ENCODE assay signal across 18 cellular contexts in the genomic region with DNA sequence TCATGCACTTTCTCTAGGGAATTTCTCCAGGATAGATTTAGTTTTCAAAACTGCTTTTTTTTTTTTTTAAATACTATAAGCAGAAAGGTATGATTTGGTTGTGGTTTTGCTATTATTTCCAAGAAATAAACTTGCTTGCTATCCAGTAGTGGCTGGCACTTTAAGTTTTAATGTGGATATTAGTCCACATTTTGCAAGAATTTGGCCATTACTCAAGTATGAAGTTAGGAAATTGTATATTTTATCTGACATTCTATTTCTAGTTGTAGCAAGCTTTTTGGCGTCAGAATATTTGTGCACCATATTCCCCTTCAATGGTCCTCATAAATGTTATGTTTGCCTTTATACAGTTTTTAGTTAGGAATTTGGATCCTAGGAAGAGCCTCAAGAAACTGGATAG.
A peak's percentile ranks its signal among the peaks of the same experiment; 100 is the strongest.
DNase-seq lines count a peak whose midpoint lies in the region; ATAC-seq, FAIRE-seq and TF ChIP-seq lines count a peak whose summit lies in the region.
"Had no signal": no experiment of that assay in that cellular context is flagged by ENCODE, and none has a peak within 500 bp of the region (broad histone marks: within the 10 kb centered on the region; RNA-seq: fewer than 3 reads in every experiment).

No MANE protein-coding gene starts in this region.

- H3K4me3 ChIP-seq in choroid plexus epithelial cell (ENCODE audit: low read depth, low read length) (no peak overlapping the region), fibroblast of pulmonary artery (replicated peaks; ENCODE audit: low read depth, low read length) (no peak overlapping the region)
- H3K4me3 ChIP-seq: BLaER1, GM23248, K562 had no signal

- peak overlapping the region; percentile 10 for H3K27ac Mint-ChIP-seq in stimulated activated naive CD8-positive, alpha-beta T cell treated with anti-CD3 and anti-CD28 coated beads, Interleukin-15, Interleukin-2, amounts not matched to agents 100 ng/mL and 50 ng/mL, for 24 hours
- no peak overlapping the region for H3K27ac Mint-ChIP-seq in stimulated activated naive CD8-positive, alpha-beta T cell treated with anti-CD3 and anti-CD28 coated beads, Interleukin-15, amount 100 ng/mL, for 72 hours
- H3K27ac Mint-ChIP-seq: CD14-positive monocyte; CD8-positive, alpha-beta T cell had no signal

- no peak for ATAC-seq in stimulated activated naive CD8-positive, alpha-beta T cell treated with anti-CD3 and anti-CD28 coated beads, Interleukin-15, amount 100 ng/mL, for 72 hours
- ATAC-seq in GM21717 (IDR thresholded peaks at IDR 0.05; ENCODE audit: unreplicated experiment) = no peak
- ATAC-seq: CD8-positive, alpha-beta T cell; K562 had no signal

- no peak for FAIRE-seq in GM12891 (lab: Jason Lieb, UNC)
- FAIRE-seq: GM19239, H54, K562 had no signal

- no peak for TF ChIP-seq POLR2A in GM12891 (IDR thresholded peaks at IDR 0.05; ENCODE audit: low read depth, low read length)

- no peaks in the 10 kb centered on the region for H3K27me3 Mint-ChIP-seq in stimulated activated naive CD8-positive, alpha-beta T cell treated with anti-CD3 and anti-CD28 coated beads, Interleukin-15, Interleukin-2, amounts not matched to agents 100 ng/mL and 50 ng/mL, for 24 hours
- no peaks in the 10 kb centered on the region for H3K27me3 Mint-ChIP-seq in stimulated activated naive CD8-positive, alpha-beta T cell treated with anti-CD3 and anti-CD28 coated beads, Interleukin-15, amount 100 ng/mL, for 72 hours

- TF ChIP-seq CTCF in choroid plexus epithelial cell (conservative IDR thresholded peaks at IDR 0.05; ENCODE audit: low read depth, low read length) (no peak), fibroblast of pulmonary artery (IDR thresholded peaks at IDR 0.05; ENCODE audit: low read length, missing control alignments) (no peak)

- no peaks in the 10 kb centered on the region for H3K36me3 Mint-ChIP-seq in stimulated activated naive CD8-positive, alpha-beta T cell treated with anti-CD3 and anti-CD28 coated beads, Interleukin-15, Interleukin-2, amounts not matched to agents 100 ng/mL and 50 ng/mL, for 24 hours (ENCODE audit: low read depth)
- H3K36me3 Mint-ChIP-seq: CD14-positive monocyte; CD8-positive, alpha-beta T cell had no signal

- H3K4me3 Mint-ChIP-seq in stimulated activated naive CD8-positive, alpha-beta T cell treated with anti-CD3 and anti-CD28 coated beads, Interleukin-15, Interleukin-2, amounts not matched to agents 100 ng/mL and 50 ng/mL, for 24 hours = no peak overlapping the region
- H3K4me3 Mint-ChIP-seq in stimulated activated naive CD8-positive, alpha-beta T cell treated with anti-CD3 and anti-CD28 coated beads, Interleukin-15, amount 100 ng/mL, for 72 hours = no peak overlapping the region
- H3K4me3 Mint-ChIP-seq: CD14-positive monocyte; CD8-positive, alpha-beta T cell had no signal

- H3K9me3 Mint-ChIP-seq in stimulated activated naive CD8-positive, alpha-beta T cell treated with anti-CD3 and anti-CD28 coated beads, Interleukin-15, Interleukin-2, amounts not matched to agents 100 ng/mL and 50 ng/mL, for 24 hours = no peaks in the 10 kb centered on the region
- H3K9me3 Mint-ChIP-seq in stimulated activated naive CD8-positive, alpha-beta T cell treated with anti-CD3 and anti-CD28 coated beads, Interleukin-15, amount 100 ng/mL, for 72 hours = no peaks in the 10 kb centered on the region
- H3K9me3 Mint-ChIP-seq: CD8-positive, alpha-beta T cell had no signal

- DNase-seq in stimulated activated naive CD8-positive, alpha-beta T cell treated with anti-CD3 and anti-CD28 coated beads, Interleukin-15, amount 100 ng/mL, for 72 hours = no peak
- DNase-seq in choroid plexus epithelial cell (ENCODE audit: low read depth) (peak; percentile 23), fibroblast of pulmonary artery (ENCODE audit: low read depth) (peak; percentile 45), NCI-H1092 treated with DMSO at 0.1 percent for 48 hours (lab: John Stamatoyannopoulos, UW) (no peak), GM12891 (ENCODE audit: insufficient read length, low spot score) (no peak)
- DNase-seq: Calu3; CD8-positive, alpha-beta T cell; DMS79 treated with DMSO at 0.1 percent for 48 hours; GF-D8; GM23248; HCEC 1CT had no signal

- H3K4me1 Mint-ChIP-seq in stimulated activated naive CD8-positive, alpha-beta T cell treated with anti-CD3 and anti-CD28 coated beads, Interleukin-15, Interleukin-2, amounts not matched to agents 100 ng/mL and 50 ng/mL, for 24 hours (ENCODE audit: low read depth) = no peaks in the 10 kb centered on the region
- no peaks in the 10 kb centered on the region for H3K4me1 Mint-ChIP-seq in stimulated activated naive CD8-positive, alpha-beta T cell treated with anti-CD3 and anti-CD28 coated beads, Interleukin-15, amount 100 ng/mL, for 72 hours

TF ChIP-seq in GM12891, 5 proteins besides CTCF, POLR2A, EP300 and RAD21:
- TF ChIP-seq PAX5 (IDR thresholded peaks at IDR 0.05; ENCODE audit: insufficient read depth, low read length, severe bottlenecking) = no peak
- no peak for TF ChIP-seq POLR2AphosphoS5 (IDR thresholded peaks at IDR 0.05; ENCODE audit: low read depth, low read length)
- TF ChIP-seq POU2F2 (IDR thresholded peaks at IDR 0.05; ENCODE audit: low read depth, low read length) = no peak
- no peak for TF ChIP-seq SPI1 (IDR thresholded peaks at IDR 0.05; ENCODE audit: low read depth, low read length)
- no peak for TF ChIP-seq TAF1 (IDR thresholded peaks at IDR 0.05; ENCODE audit: low read depth, low read length)

Comparison
In these comparisons a context has a peak if more than half of its experiments do, and no peak if none do; other contexts are left out.
1. DNase-seq: peak in choroid plexus epithelial cell (single experiment) and fibroblast of pulmonary artery (single experiment); none in stimulated activated naive CD8-positive, alpha-beta T cell treated with anti-CD3 and anti-CD28 coated beads, Interleukin-15, amount 100 ng/mL, for 72 hours (0 of 2), NCI-H1092 treated with DMSO at 0.1 percent for 48 hours (single experiment) and GM12891 (single experiment).